ENCODE assay signal across 23 cellular contexts in the genomic region with DNA sequence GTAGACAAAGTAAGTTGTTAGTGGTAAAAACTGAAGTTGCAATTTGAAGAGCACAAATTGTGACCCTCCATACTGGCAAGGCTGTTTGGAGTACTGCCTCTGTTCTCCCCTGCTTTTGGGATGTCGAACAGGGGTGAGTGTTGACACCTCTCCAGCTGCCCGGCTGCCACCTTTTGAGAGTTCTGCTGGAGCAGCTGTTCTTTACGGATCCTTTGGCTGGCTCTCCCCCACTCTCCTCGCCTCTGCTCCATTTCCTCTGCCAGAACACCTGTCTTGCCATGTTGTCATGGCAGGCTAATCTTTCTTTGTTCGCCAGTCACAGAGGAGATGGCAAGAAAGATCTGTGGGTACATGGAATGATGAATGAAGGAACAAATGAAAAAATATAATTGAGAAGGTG. TPM values are rescaled to one million over a fixed set of nuclear protein-coding genes. Genes with fewer than 3 reads are reported as not detected.
"Had no signal": no experiment of that assay in that cellular context is flagged by ENCODE, and none has a peak within 500 bp of the region (broad histone marks: within the 10 kb centered on the region; RNA-seq: fewer than 3 reads in every experiment).

No MANE protein-coding gene starts in this region.

- ATAC-seq: activated CD4-positive, alpha-beta T cell treated with anti-CD3 and anti-CD28 coated beads for 36 hours; activated CD8-positive, alpha-beta memory T cell treated with anti-CD3 and anti-CD28 coated beads, Interleukin-2, amount 10 ng/mL, durations not matched to agents 7 days and 5 days; activated CD8-positive, alpha-beta T cell treated with anti-CD3 and anti-CD28 coated beads, Interleukin-2, amount 10 ng/mL, durations not matched to agents 7 days and 5 days; activated naive CD8-positive, alpha-beta T cell treated with anti-CD3 and anti-CD28 coated beads, Interleukin-2, amount 50 U/mL, for 24 hours; foreskin keratinocyte; mucosa of descending colon; right lobe of liver; stimulated activated naive CD8-positive, alpha-beta T cell treated with anti-CD3 and anti-CD28 coated beads, Interleukin-15, Interleukin-2, amounts not matched to agents 100 U/mL and 50 U/mL, for 24 hours had no signal

- DNase-seq: activated CD4-positive, alpha-beta T cell treated with anti-CD3 and anti-CD28 coated beads for 36 hours; activated CD4-positive, CD25-positive, alpha-beta regulatory T cell; activated CD8-positive, alpha-beta memory T cell treated with anti-CD3 and anti-CD28 coated beads, Interleukin-2, amount 10 ng/mL, durations not matched to agents 7 days and 5 days; activated CD8-positive, alpha-beta T cell treated with anti-CD3 and anti-CD28 coated beads, Interleukin-2, amount 10 ng/mL, durations not matched to agents 7 days and 5 days; activated naive CD8-positive, alpha-beta T cell treated with anti-CD3 and anti-CD28 coated beads, Interleukin-2, amount 50 U/mL, for 24 hours; activated T-cell treated with anti-CD3 and anti-CD28 coated beads, Interleukin-2, amount 50 U/mL, for 48 hours; amygdala; central memory CD4-positive, alpha-beta T cell; endodermal cell; foreskin keratinocyte; left ventricle myocardium inferior; mucosa of descending colon; right lobe of liver; stimulated activated CD4-positive, alpha-beta T cell treated with anti-CD3 and anti-CD28 coated beads, Interleukin-12 subunit alpha, Interleukin-12 subunit beta, amount 100 ng/mL, for 4 hours; stimulated activated CD4-positive, alpha-beta T cell treated with anti-CD3 and anti-CD28 coated beads, Interleukin-4, amount 100 ng/mL, for 1 hour; stimulated activated naive CD8-positive, alpha-beta T cell treated with anti-CD3 and anti-CD28 coated beads, Interleukin-15, Interleukin-2, amounts not matched to agents 100 U/mL and 50 U/mL, for 24 hours; testis; transverse colon had no signal

- FAIRE-seq: islet of Langerhans had no signal

RNA-seq across cellular contexts. Expression of a gene that starts 34.9 kb away (rescaled TPM):
- total RNA-seq: activated CD4-positive, alpha-beta T cell treated with anti-CD3 and anti-CD28 coated beads for 36 hours; activated CD8-positive, alpha-beta memory T cell treated with anti-CD3 and anti-CD28 coated beads, Interleukin-2, amount 10 ng/mL, durations not matched to agents 7 days and 5 days; activated CD8-positive, alpha-beta T cell treated with anti-CD3 and anti-CD28 coated beads, Interleukin-2, amount 10 ng/mL, durations not matched to agents 7 days and 5 days; activated T-helper 2 cell treated with anti-CD3 and anti-CD28 coated beads, Interferon-gamma antibody, Interleukin-2, Interleukin-4, amounts not matched to agents 10 μg/mL and 5 μg/mL and 100 μg/mL, durations not matched to agents 14 hours and 24 hours and 36 hours; foreskin keratinocyte; left ventricle myocardium inferior; lung microvascular endothelial cell; mesenteric fat pad; progenitor cell of endocrine pancreas; right lobe of liver had no signal
